ENCODE assay signal across 21 cellular contexts in the genomic region with DNA sequence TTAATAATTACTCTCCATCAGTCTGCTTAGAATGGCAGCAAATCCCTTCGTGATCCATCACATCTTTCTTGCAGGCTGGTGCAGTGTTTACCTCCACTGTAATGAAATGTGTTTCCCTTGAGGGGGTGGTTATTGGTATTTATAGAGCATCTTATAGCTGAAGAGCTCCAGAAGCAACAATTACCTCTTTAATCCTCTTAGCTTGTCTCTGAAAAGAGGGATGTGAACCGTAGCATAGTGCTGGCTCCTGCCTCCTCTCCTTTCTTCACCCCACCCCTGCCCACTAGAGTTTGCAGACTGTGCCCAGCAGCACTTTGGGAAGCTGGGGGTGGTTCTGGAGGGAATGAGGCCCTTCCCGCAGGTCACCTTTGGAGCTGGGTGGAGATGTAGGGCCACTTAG.
DNase-seq lines count a peak whose midpoint lies in the region; TF ChIP-seq lines count a peak whose summit lies in the region.
"Had no signal": no experiment of that assay in that cellular context is flagged by ENCODE, and none has a peak within 500 bp of the region (broad histone marks: within the 10 kb centered on the region; RNA-seq: fewer than 3 reads in every experiment).

No MANE protein-coding gene starts in this region.

- H3K27ac ChIP-seq in cardiac muscle cell (peak overlapping the region; percentile 19), endodermal cell (ENCODE audit: low read depth, low read length) (no peak overlapping the region)
- H3K27ac ChIP-seq: A549, C4-2B, epithelial cell of prostate had no signal

- H3K4me1 Mint-ChIP-seq in endodermal cell = peaks cover 23% of the 10 kb centered on the region

- H3K27ac Mint-ChIP-seq in endodermal cell = peak overlapping the region; percentile 42
- H3K27ac Mint-ChIP-seq: activated CD4-positive, alpha-beta memory T cell treated with anti-CD3 and anti-CD28 coated beads for 36 hours; T-helper 1 cell treated with Interleukin-12 subunit alpha and Interleukin-12 subunit beta and Interleukin-4 antibody, amounts not matched to agents 30 μg/mL and 1 μg/mL, for 36 hours had no signal

- peaks cover 25% of the 10 kb centered on the region for H3K4me1 ChIP-seq in cardiac muscle cell (ENCODE audit: low read depth)
- H3K4me1 ChIP-seq in endodermal cell (ENCODE audit: control insufficient read depth, insufficient read depth, low read length) = no peaks in the 10 kb centered on the region
- H3K4me1 ChIP-seq: A549 had no signal

- H3K36me3 ChIP-seq in cardiac muscle cell (no peaks in the 10 kb centered on the region), endodermal cell (ENCODE audit: control insufficient read depth, insufficient read depth, low read length) (no peaks in the 10 kb centered on the region)

- H3K27me3 ChIP-seq in cardiac muscle cell = no peaks in the 10 kb centered on the region
- no peaks in the 10 kb centered on the region for H3K27me3 ChIP-seq in endodermal cell (ENCODE audit: control insufficient read depth, insufficient read depth, low read length, poor library complexity, severe bottlenecking)

- H3K4me3 ChIP-seq in cardiac muscle cell (no peak overlapping the region), endodermal cell (ENCODE audit: low read length) (no peak overlapping the region), foreskin fibroblast (ENCODE audit: low read depth in 1 of 2, low read length in 2 of 2) (no peak overlapping the region)
- H3K4me3 ChIP-seq: A549, lung had no signal

- no peak for TF ChIP-seq CTCF in cardiac muscle cell (IDR thresholded peaks at IDR 0.05; ENCODE audit: low read depth, low read length)
- no peak for TF ChIP-seq CTCF in endodermal cell (conservative IDR thresholded peaks at IDR 0.05)
- TF ChIP-seq CTCF in foreskin fibroblast (IDR thresholded peaks at IDR 0.05; ENCODE audit: low read depth, low read length) = no peak

- WGBS in endodermal cell (ENCODE audit: insufficient coverage in 1 of 2, insufficient read length in 1 of 2), 2 experiments = 78 to 83% methylated on average over 1 to 3 of the region's 3 CpGs

- H3K4me3 Mint-ChIP-seq in endodermal cell = no peak overlapping the region
- H3K4me3 Mint-ChIP-seq: activated CD4-positive, alpha-beta memory T cell treated with anti-CD3 and anti-CD28 coated beads for 36 hours; T-helper 1 cell treated with Interleukin-12 subunit alpha and Interleukin-12 subunit beta and Interleukin-4 antibody, amounts not matched to agents 30 μg/mL and 1 μg/mL, for 36 hours had no signal

- intact Hi-C loops in cardiac septum (cut with DNase I) = no loop called here

- no peak overlapping the region for H3K9ac ChIP-seq in endodermal cell (ENCODE audit: extremely low read depth, low read length, poor library complexity, severe bottlenecking)

- H3K27me3 Mint-ChIP-seq in endodermal cell (ENCODE audit: insufficient read depth) = no peaks in the 10 kb centered on the region
- H3K27me3 Mint-ChIP-seq: activated CD4-positive, alpha-beta memory T cell treated with anti-CD3 and anti-CD28 coated beads for 36 hours had no signal

- H3K9me3 ChIP-seq in cardiac muscle cell (ENCODE audit: low read depth) = no peaks in the 10 kb centered on the region
- H3K9me3 ChIP-seq in endodermal cell (ENCODE audit: control insufficient read depth, low read length) = no peaks in the 10 kb centered on the region

- H3K36me3 Mint-ChIP-seq in endodermal cell (ENCODE audit: low read depth) = peaks cover 2% of the 10 kb centered on the region

- H3K9me3 Mint-ChIP-seq in endodermal cell = peaks cover 14% of the 10 kb centered on the region
- H3K9me3 Mint-ChIP-seq: activated CD4-positive, alpha-beta memory T cell treated with anti-CD3 and anti-CD28 coated beads for 36 hours had no signal

- DNase-seq in cardiac muscle cell (ENCODE audit: low read depth in 1 of 2, low spot score in 1 of 2) (no peak), cardiac septum (ENCODE audit: low spot score) (no peak), NCI-H82 (lab: John Stamatoyannopoulos, UW) (peak; percentile 93), endodermal cell (no peak), T-helper 9 cell (no peak), RPMI8226 (no peak), HuH-7 (ENCODE audit: low spot score) (no peak), foreskin fibroblast (no peak)
- DNase-seq: activated CD4-positive, alpha-beta memory T cell treated with anti-CD3 and anti-CD28 coated beads for 36 hours; activated naive CD4-positive, alpha-beta T cell; activated T-cell treated with anti-CD3 and anti-CD28 coated beads for 4 hours; DMS 273 treated with DMSO at 0.1 percent for 48 hours; GF-D8; NCI-H774; right cardiac atrium; SHP77 treated with DMSO at 0.1 percent for 48 hours had no signal
